21 cellular contexts compared by ENCODE assay signal in the genomic region with DNA sequence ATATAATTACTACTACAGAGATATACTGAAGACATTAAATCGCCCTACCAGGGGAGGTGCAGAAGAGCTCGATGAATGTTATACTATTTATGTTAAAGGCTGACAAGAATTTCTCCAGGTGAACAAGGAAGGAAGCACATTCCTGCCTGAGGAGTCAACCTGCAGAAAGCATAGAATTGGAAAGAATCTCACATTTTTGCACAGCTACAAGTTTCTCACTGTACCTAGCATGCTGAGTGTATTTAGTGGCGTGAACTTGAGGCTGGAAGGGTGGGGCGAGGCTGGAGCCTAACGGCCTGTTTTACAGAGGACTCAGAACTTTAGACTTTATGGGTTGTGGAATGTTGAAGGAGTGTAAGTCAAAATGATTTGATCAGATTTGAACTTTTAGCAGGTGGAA.
DNase-seq lines count a peak whose midpoint lies in the region; ATAC-seq, FAIRE-seq and TF ChIP-seq lines count a peak whose summit lies in the region.
"Had no signal": no experiment of that assay in that cellular context is flagged by ENCODE, and none has a peak within 500 bp of the region (broad histone marks: within the 10 kb centered on the region; RNA-seq: fewer than 3 reads in every experiment).

No MANE protein-coding gene starts in this region.

- H4K20me1 ChIP-seq in mammary epithelial cell (ENCODE audit: insufficient read depth, low read length): no peaks in the 10 kb centered on the region
- no peaks in the 10 kb centered on the region for H4K20me1 ChIP-seq in keratinocyte (ENCODE audit: control insufficient read depth, extremely low read depth, insufficient read depth, low read length)
- no peaks in the 10 kb centered on the region for H4K20me1 ChIP-seq in MM.1S (ENCODE audit: insufficient read depth, low read length)

- no TSS peak for BruUV-seq in mammary epithelial cell (replicated peaks; lab: Mats Ljungman, UMichigan)

- H3K4me2 ChIP-seq in mammary epithelial cell (ENCODE audit: insufficient read depth, low read depth, low read length) (peak overlapping the region; percentile 56), keratinocyte (ENCODE audit: control insufficient read depth, extremely low read depth, insufficient read depth, low read depth, low read length) (peak overlapping the region; percentile 70), MM.1S (ENCODE audit: low read depth, low read length) (no peak overlapping the region)
- H3K4me2 ChIP-seq: KMS-11 had no signal

- H3K4me3 ChIP-seq in mammary epithelial cell (replicated peaks in 1 of 3; ENCODE audit: insufficient read depth in 1 of 3, low read depth in 2 of 3, low read length in 3 of 3): no peak overlapping the region
- H3K4me3 ChIP-seq in breast epithelium: no peak overlapping the region
- H3K4me3 ChIP-seq in colonic mucosa: no peak overlapping the region
- H3K4me3 ChIP-seq in keratinocyte (ENCODE audit: control insufficient read depth in 2 of 3, extremely low read depth in 1 of 3, insufficient read depth in 2 of 3, low read depth in 1 of 3, low read length in 3 of 3): peak overlapping the region in 2 of 3 experiments; percentile 23 to 24
- H3K4me3 ChIP-seq in MM.1S (ENCODE audit: low read length): no peak overlapping the region
- H3K4me3 ChIP-seq: GM12878 had no signal

- no peaks in the 10 kb centered on the region for H3F3A ChIP-seq in MM.1S (ENCODE audit: insufficient read depth, low read length)

- ATAC-seq in GM18858 (IDR thresholded peaks at IDR 0.05; ENCODE audit: unreplicated experiment) (no peak), GM18909 (IDR thresholded peaks at IDR 0.05; ENCODE audit: poor library complexity, unreplicated experiment) (no peak)
- ATAC-seq: GM12878, HepG2, Panc1 had no signal

- in situ Hi-C loops in mammary epithelial cell (cut with MboI; ENCODE audit: low sequenced_read_pairs in 2 of 2): no loop called here

- no peak overlapping the region for H3K9ac ChIP-seq in mammary epithelial cell (ENCODE audit: insufficient read depth, low read length)
- no peak overlapping the region for H3K9ac ChIP-seq in colonic mucosa (ENCODE audit: low read depth in 2 of 2, low read length in 2 of 2)
- H3K9ac ChIP-seq in keratinocyte (ENCODE audit: control insufficient read depth, extremely low read depth, insufficient read depth, low read length): no peak overlapping the region
- no peak overlapping the region for H3K9ac ChIP-seq in MM.1S (ENCODE audit: low read length)
- H3K9ac ChIP-seq: KMS-11 had no signal

- H3K9me3 ChIP-seq in mammary epithelial cell (replicated peaks; ENCODE audit: insufficient read depth, low read length) (no peaks in the 10 kb centered on the region), breast epithelium (no peaks in the 10 kb centered on the region), colonic mucosa (no peaks in the 10 kb centered on the region), keratinocyte (ENCODE audit: control insufficient read depth, low read depth, low read length) (no peaks in the 10 kb centered on the region), MM.1S (replicated peaks; ENCODE audit: insufficient read depth, low read length) (no peaks in the 10 kb centered on the region)

- H3K9me2 ChIP-seq in MM.1S (replicated peaks; ENCODE audit: insufficient read depth, low read length): no peaks in the 10 kb centered on the region

- H3K4me1 ChIP-seq in mammary epithelial cell (ENCODE audit: insufficient read depth, low read length) (peaks cover 15% of the 10 kb centered on the region), breast epithelium (no peaks in the 10 kb centered on the region), colonic mucosa (no peaks in the 10 kb centered on the region), keratinocyte (ENCODE audit: control insufficient read depth, extremely low read depth, insufficient read depth, low read length) (peaks cover 15% of the 10 kb centered on the region), MM.1S (ENCODE audit: low read length) (no peaks in the 10 kb centered on the region)

- FAIRE-seq in keratinocyte (lab: Jason Lieb, UNC): peak; percentile 79
- FAIRE-seq in GM12891 (lab: Jason Lieb, UNC): no peak
- FAIRE-seq: GM12878, GM18507, HepG2 had no signal

- H3K36me3 ChIP-seq in mammary epithelial cell (ENCODE audit: insufficient read depth, low read length) (no peaks in the 10 kb centered on the region), breast epithelium (no peaks in the 10 kb centered on the region), colonic mucosa (no peaks in the 10 kb centered on the region), keratinocyte (ENCODE audit: control insufficient read depth in 2 of 2, extremely low read depth in 1 of 2, insufficient read depth in 2 of 2, low read length in 2 of 2) (no peaks in the 10 kb centered on the region), MM.1S (replicated peaks; ENCODE audit: insufficient read depth, low read length) (no peaks in the 10 kb centered on the region)

- dilution Hi-C loops in mammary epithelial cell (cut with HindIII; ENCODE audit: low sequenced_read_pairs) (no loop called here), keratinocyte (cut with MboI; ENCODE audit: extremely low pct_ligation_motif_present, low sequenced_read_pairs) (no loop called here)

- no peaks in the 10 kb centered on the region for H3K27me3 ChIP-seq in mammary epithelial cell (ENCODE audit: insufficient read depth, low read length)
- no peaks in the 10 kb centered on the region for H3K27me3 ChIP-seq in breast epithelium
- no peaks in the 10 kb centered on the region for H3K27me3 ChIP-seq in colonic mucosa
- no peaks in the 10 kb centered on the region for H3K27me3 ChIP-seq in keratinocyte (ENCODE audit: control insufficient read depth, extremely low read depth, insufficient read depth, low read length)
- H3K27me3 ChIP-seq in MM.1S (replicated peaks; ENCODE audit: insufficient read depth, low read length): no peaks in the 10 kb centered on the region

- TF ChIP-seq CTCF in mammary epithelial cell (conservative IDR thresholded peaks at IDR 0.05 in 1 of 2, IDR thresholded peaks at IDR 0.05 in 1 of 2; ENCODE audit: extremely low read depth in 1 of 2, insufficient read depth in 1 of 2, low read depth in 1 of 2, low read length in 2 of 2) (no peak), breast epithelium (IDR thresholded peaks at IDR 0.05) (no peak), colonic mucosa (IDR thresholded peaks at IDR 0.05) (no peak), keratinocyte (optimal IDR thresholded peaks at IDR 0.05 in 1 of 3, IDR thresholded peaks at IDR 0.05 in 1 of 3, conservative IDR thresholded peaks at IDR 0.05 in 1 of 3; ENCODE audit: extremely low read depth in 1 of 3, insufficient read depth in 2 of 3, low read length in 3 of 3) (no peak), MM.1S (IDR thresholded peaks at IDR 0.05; ENCODE audit: low read length) (no peak)

- CTCF ChIA-PET in mammary epithelial cell (lab: Charles Lee; ENCODE audit: low non-redundant PET): no interaction called here

- no peaks in the 10 kb centered on the region for H3K79me2 ChIP-seq in mammary epithelial cell (ENCODE audit: insufficient read depth, low read length)
- no peaks in the 10 kb centered on the region for H3K79me2 ChIP-seq in keratinocyte (ENCODE audit: control insufficient read depth, insufficient read depth, low read length)
- H3K79me2 ChIP-seq in MM.1S (ENCODE audit: low read length): no peaks in the 10 kb centered on the region

- H3K9me1 ChIP-seq in keratinocyte (ENCODE audit: control insufficient read depth, extremely low read depth, insufficient read depth, low read length): no peaks in the 10 kb centered on the region

- intact Hi-C loops in mammary epithelial cell (cut with micrococcal nuclease): no loop called here
- intact Hi-C loops in breast epithelium (cut with DNase I; ENCODE audit: low total_unique reads): no loop called here
- intact Hi-C loops in colonic mucosa (cut with DNase I): no loop called here

- H2AFZ ChIP-seq in mammary epithelial cell (ENCODE audit: low read depth, low read length): no peak overlapping the region
- H2AFZ ChIP-seq in keratinocyte (ENCODE audit: control insufficient read depth, low read length): no peak overlapping the region
- no peak overlapping the region for H2AFZ ChIP-seq in MM.1S (ENCODE audit: low read length)

- 42% methylated on average over 5 of the region's 5 CpGs for WGBS in mammary epithelial cell (ENCODE audit: low coverage, missing lambda C conversion rate)

- DNase-seq in mammary epithelial cell: peak; percentile 12
- no peak for DNase-seq in breast epithelium (ENCODE audit: low spot score in 2 of 2)
- DNase-seq in colonic mucosa: peak; percentile 17
- DNase-seq in keratinocyte (ENCODE audit: low read depth, low spot score): peak; percentile 38
- DNase-seq in GM12891 (ENCODE audit: insufficient read length, low spot score): no peak
- DNase-seq in MM.1S: no peak
- DNase-seq: CD4-positive, alpha-beta memory T cell; DMS79 treated with DMSO at 0.1 percent for 48 hours; HFFc6; NCI-H1092; NCI-H146; NCI-H2081; NCI-H510A; Right ventricle myocardium superior had no signal

- H3K27ac ChIP-seq in mammary epithelial cell (ENCODE audit: insufficient read depth, low read depth, low read length) (no peak overlapping the region), breast epithelium (no peak overlapping the region), colonic mucosa (no peak overlapping the region), keratinocyte (ENCODE audit: control insufficient read depth, insufficient read depth, low read length) (peak overlapping the region; percentile 8), MM.1S (ENCODE audit: low read length) (no peak overlapping the region)
- H3K27ac ChIP-seq: KMS-11 had no signal

- no peak for TF ChIP-seq POLR2A in breast epithelium (IDR thresholded peaks at IDR 0.05)
- TF ChIP-seq POLR2A in GM12891 (IDR thresholded peaks at IDR 0.05; ENCODE audit: low read depth, low read length): no peak

TF ChIP-seq in GM12891, 5 proteins besides CTCF, POLR2A, EP300 and RAD21:
- TF ChIP-seq POU2F2 (IDR thresholded peaks at IDR 0.05; ENCODE audit: low read depth, low read length): no peak

Comparison
In these comparisons a context has a peak if more than half of its experiments do, and no peak if none do; other contexts are left out.
1. DNase-seq: peak in mammary epithelial cell (single experiment), colonic mucosa (single experiment) and keratinocyte (single experiment); none in breast epithelium (0 of 2), GM12891 (single experiment) and MM.1S (single experiment).
2. H3K4me3 ChIP-seq: peak in keratinocyte (2 of 3); none in mammary epithelial cell (0 of 3), breast epithelium (0 of 3), colonic mucosa (single experiment) and MM.1S (single experiment).